ENCODE assay signal across 17 cellular contexts in the genomic region with DNA sequence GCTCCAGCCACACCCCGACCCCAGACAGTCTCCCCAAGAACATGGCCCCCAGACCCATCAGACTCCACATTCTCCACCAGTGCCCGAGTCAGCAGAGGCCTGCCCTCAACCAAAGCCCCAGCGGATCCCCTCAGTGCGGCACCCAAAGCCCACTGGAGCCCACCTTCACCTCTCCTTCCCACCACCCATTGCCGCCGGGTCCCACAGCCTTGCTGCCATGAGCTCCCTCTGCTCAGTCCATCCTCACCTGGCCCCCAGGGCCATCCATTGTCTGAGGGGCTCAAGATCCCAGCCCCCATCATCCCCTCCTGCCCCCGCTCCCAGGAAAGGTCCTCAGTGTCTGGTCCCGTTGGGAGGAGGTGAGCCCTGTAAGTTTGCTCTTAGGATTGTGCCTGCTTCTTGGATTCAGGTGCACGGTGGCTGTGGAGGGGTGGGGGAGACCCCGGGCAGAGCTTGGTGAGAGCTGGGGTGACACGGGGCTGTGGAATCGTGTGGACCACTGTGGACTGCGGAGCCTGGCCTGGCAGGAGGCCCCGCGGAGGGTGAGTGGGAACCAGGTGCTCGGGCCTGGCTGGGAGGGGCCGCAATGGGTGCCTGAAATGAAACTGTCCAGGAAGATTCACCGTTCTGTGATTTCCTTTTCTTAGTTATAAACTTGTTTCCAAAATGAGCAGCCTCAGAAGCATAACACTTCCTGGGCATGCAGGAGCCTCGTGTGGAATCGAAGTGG. TPM values are rescaled to one million over a fixed set of nuclear protein-coding genes. Genes with fewer than 3 reads are reported as not detected.
DNase-seq lines count a peak whose midpoint lies in the region; ATAC-seq and FAIRE-seq lines count a peak whose summit lies in the region.
"Had no signal": no experiment of that assay in that cellular context is flagged by ENCODE, and none has a peak within 500 bp of the region (broad histone marks: within the 10 kb centered on the region; RNA-seq: fewer than 3 reads in every experiment).

No MANE protein-coding gene starts in this region.

- peak overlapping the region; percentile 84 for H3K27ac Mint-ChIP-seq in activated T-cell treated with anti-CD3 and anti-CD28 coated beads, Interleukin-2, amount 50 U/mL, for 24 hours
- H3K27ac Mint-ChIP-seq in activated T-helper 17 cell treated with anti-CD3 and anti-CD28 coated beads, Interleukin-2, amount 50 U/mL, for 72 hours, result peak overlapping the region; percentile 72
- H3K27ac Mint-ChIP-seq: progenitor cell of endocrine pancreas; stimulated activated memory B cell treated with anti-CD40 and anti-IgM and Interleukin-4, amounts not matched to agents 10 μg/mL and 1 μg/mL and 100 μg/mL, for 72 hours had no signal

- ATAC-seq in activated T-helper 17 cell treated with anti-CD3 and anti-CD28 coated beads, Interleukin-2, amount 50 U/mL, for 72 hours (replicated peaks), result peak; percentile 62

- H3K4me1 Mint-ChIP-seq in activated T-cell treated with anti-CD3 and anti-CD28 coated beads, Interleukin-2, amount 50 U/mL, for 24 hours (ENCODE audit: low read depth), result peaks cover 18% of the 10 kb centered on the region
- H3K4me1 Mint-ChIP-seq in activated T-helper 17 cell treated with anti-CD3 and anti-CD28 coated beads, Interleukin-2, amount 50 U/mL, for 72 hours, result peaks cover 6% of the 10 kb centered on the region
- H3K4me1 Mint-ChIP-seq: naive B cell; stimulated activated memory B cell treated with anti-CD40 and anti-IgM and Interleukin-4, amounts not matched to agents 10 μg/mL and 1 μg/mL and 100 μg/mL, for 72 hours had no signal

- H3K9me3 Mint-ChIP-seq in activated T-cell treated with anti-CD3 and anti-CD28 coated beads, Interleukin-2, amount 50 U/mL, for 24 hours, result no peaks in the 10 kb centered on the region
- H3K9me3 Mint-ChIP-seq in activated T-helper 17 cell treated with anti-CD3 and anti-CD28 coated beads, Interleukin-2, amount 50 U/mL, for 72 hours, result no peaks in the 10 kb centered on the region
- H3K9me3 Mint-ChIP-seq: stimulated activated memory B cell treated with anti-CD40 and anti-IgM and Interleukin-4, amounts not matched to agents 10 μg/mL and 1 μg/mL and 100 μg/mL, for 72 hours had no signal

- H3K4me3 Mint-ChIP-seq in activated T-cell treated with anti-CD3 and anti-CD28 coated beads, Interleukin-2, amount 50 U/mL, for 24 hours, result no peak overlapping the region
- H3K4me3 Mint-ChIP-seq in activated T-helper 17 cell treated with anti-CD3 and anti-CD28 coated beads, Interleukin-2, amount 50 U/mL, for 72 hours, result peak overlapping the region; percentile 75
- H3K4me3 Mint-ChIP-seq: naive B cell; stimulated activated memory B cell treated with anti-CD40 and anti-IgM and Interleukin-4, amounts not matched to agents 10 μg/mL and 1 μg/mL and 100 μg/mL, for 72 hours had no signal

- H3K36me3 Mint-ChIP-seq in activated T-cell treated with anti-CD3 and anti-CD28 coated beads, Interleukin-2, amount 50 U/mL, for 24 hours (ENCODE audit: low read depth), result no peaks in the 10 kb centered on the region
- no peaks in the 10 kb centered on the region for H3K36me3 Mint-ChIP-seq in activated T-helper 17 cell treated with anti-CD3 and anti-CD28 coated beads, Interleukin-2, amount 50 U/mL, for 72 hours (ENCODE audit: low read depth)
- H3K36me3 Mint-ChIP-seq: naive B cell; stimulated activated memory B cell treated with anti-CD40 and anti-IgM and Interleukin-4, amounts not matched to agents 10 μg/mL and 1 μg/mL and 100 μg/mL, for 72 hours had no signal

- intact Hi-C loops in posterior vena cava (cut with DNase I), result no loop called here

- DNase-seq in activated T-cell treated with anti-CD3 and anti-CD28 coated beads, Interleukin-2, amount 50 U/mL, for 24 hours, result peak; percentile 29
- DNase-seq in activated T-cell treated with anti-CD3 and anti-CD28 coated beads for 4 hours, result no peak
- peak; percentile 11 for DNase-seq in D341Med (ENCODE audit: low spot score)
- DNase-seq in posterior vena cava (ENCODE audit: low spot score), result peak; percentile 59
- DNase-seq in NCI-H1105 treated with DMSO at 0.1 percent for 48 hours (lab: John Stamatoyannopoulos, UW), result no peak
- no peak for DNase-seq in RCC 7860 (ENCODE audit: low spot score)
- DNase-seq in G401 (ENCODE audit: low spot score), result no peak
- DNase-seq: activated CD8-positive, alpha-beta memory T cell treated with anti-CD3 and anti-CD28 coated beads, Interleukin-2, amount 50 U/mL, for 4 hours; HCEC 1CT; KBM-7; naive B cell; NCI-H82 had no signal

- in situ Hi-C loops in G401 (cut with HindIII; ENCODE audit: low sequenced_read_pairs), result no loop called here

- H3K27me3 Mint-ChIP-seq in activated T-cell treated with anti-CD3 and anti-CD28 coated beads, Interleukin-2, amount 50 U/mL, for 24 hours, result peaks cover 2% of the 10 kb centered on the region
- no peaks in the 10 kb centered on the region for H3K27me3 Mint-ChIP-seq in activated T-helper 17 cell treated with anti-CD3 and anti-CD28 coated beads, Interleukin-2, amount 50 U/mL, for 72 hours

- FAIRE-seq in RCC 7860 (lab: Jason Lieb, UNC), result no peak
- FAIRE-seq: bronchial epithelial cell, urothelium cell line had no signal

RNA-seq across cellular contexts. Expression of a gene that starts 32.7 kb away (rescaled TPM):
- total RNA-seq in activated T-helper 17 cell treated with anti-CD3 and anti-CD28 coated beads, Interleukin-2, amount 50 U/mL, for 72 hours, result 1 to 10 TPM; 4.0 to 4.6 TPM
- 10 to 100 TPM; 69.5 to 83.1 TPM for total RNA-seq in posterior vena cava
- total RNA-seq in G401 (2014; rRNA removed; shearing (Covaris generic)), result 35.8 and 39.1 TPM in 2 replicates

Comparison
In these comparisons a context has a peak if more than half of its experiments do, and no peak if none do; other contexts are left out.
1. DNase-seq: peak in activated T-cell treated with anti-CD3 and anti-CD28 coated beads, Interleukin-2, amount 50 U/mL, for 24 hours (single experiment), D341Med (single experiment) and posterior vena cava (single experiment); none in activated T-cell treated with anti-CD3 and anti-CD28 coated beads for 4 hours (single experiment), NCI-H1105 treated with DMSO at 0.1 percent for 48 hours (single experiment), RCC 7860 (single experiment) and G401 (single experiment).